21 cellular contexts compared by ENCODE assay signal in the genomic region with DNA sequence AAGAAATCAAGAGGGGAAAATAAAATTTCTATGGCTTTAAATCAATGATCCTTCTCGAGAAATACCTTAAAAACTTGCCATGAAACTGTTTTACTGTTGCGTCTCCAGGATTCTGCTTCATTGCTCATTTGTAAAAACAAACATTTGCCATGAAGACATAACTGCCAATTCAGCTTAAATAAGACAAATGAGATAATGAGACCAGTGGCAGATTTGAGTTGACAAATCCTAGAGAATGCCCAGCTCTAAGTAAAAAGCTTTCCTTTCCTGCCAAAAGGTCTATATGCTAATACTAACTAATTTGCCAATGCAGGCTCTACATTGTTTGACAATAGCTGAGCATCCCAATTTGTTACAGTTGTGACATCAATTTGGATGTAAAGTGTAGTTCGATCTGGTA.
"Had no signal": no experiment of that assay in that cellular context is flagged by ENCODE, and none has a peak within 500 bp of the region (broad histone marks: within the 10 kb centered on the region; RNA-seq: fewer than 3 reads in every experiment).

No MANE protein-coding gene starts in this region.

- H3K9me3 Mint-ChIP-seq: nephron progenitor cell had no signal

- DNase-seq: effector memory CD4-positive, alpha-beta T cell; gastrocnemius medialis; heart right ventricle; hypothalamus; kidney glomerular epithelial cell; mesendoderm; naive B cell; nephron progenitor cell; psoas muscle; retina; sigmoid colon; stimulated activated CD4-positive, alpha-beta T cell treated with anti-CD3 and anti-CD28 coated beads, Interleukin-12 subunit alpha, Interleukin-12 subunit beta, amount 100 ng/mL, for 4 hours; stimulated activated naive CD4-positive, alpha-beta T cell; stomach; substantia nigra; transverse colon had no signal

- H3K27me3 ChIP-seq: esophagus muscularis mucosa, gastrocnemius medialis, heart right ventricle, neutrophil, sigmoid colon, stomach, transverse colon had no signal

- H3K4me3 Mint-ChIP-seq: naive B cell, nephron progenitor cell had no signal

- H3K4me1 Mint-ChIP-seq: naive B cell, nephron progenitor cell had no signal

- H3K36me3 Mint-ChIP-seq: naive B cell had no signal

- H3K4me3 ChIP-seq: esophagus muscularis mucosa, gastrocnemius medialis, heart right ventricle, psoas muscle, sigmoid colon, skin epidermis, stomach, thoracic aorta, transverse colon had no signal

- H3K27ac ChIP-seq: epithelial cell of prostate, esophagus muscularis mucosa, gastrocnemius medialis, heart right ventricle, neutrophil, psoas muscle, sigmoid colon, skin epidermis, stomach, thoracic aorta, transverse colon had no signal

- H3K27me3 Mint-ChIP-seq: naive B cell had no signal

- ATAC-seq: gastrocnemius medialis, heart right ventricle, psoas muscle had no signal

- H3K4me1 ChIP-seq: esophagus muscularis mucosa, gastrocnemius medialis, heart right ventricle, psoas muscle, sigmoid colon, stomach, transverse colon had no signal

- H3K36me3 ChIP-seq: esophagus muscularis mucosa, gastrocnemius medialis, heart right ventricle, neutrophil, sigmoid colon, stomach, thoracic aorta, transverse colon had no signal

- H3K27ac Mint-ChIP-seq: naive B cell, nephron progenitor cell had no signal

- H3K9me3 ChIP-seq: esophagus muscularis mucosa, gastrocnemius medialis, neutrophil, psoas muscle, sigmoid colon, stomach, thoracic aorta, transverse colon had no signal
